In the genomic region with DNA sequence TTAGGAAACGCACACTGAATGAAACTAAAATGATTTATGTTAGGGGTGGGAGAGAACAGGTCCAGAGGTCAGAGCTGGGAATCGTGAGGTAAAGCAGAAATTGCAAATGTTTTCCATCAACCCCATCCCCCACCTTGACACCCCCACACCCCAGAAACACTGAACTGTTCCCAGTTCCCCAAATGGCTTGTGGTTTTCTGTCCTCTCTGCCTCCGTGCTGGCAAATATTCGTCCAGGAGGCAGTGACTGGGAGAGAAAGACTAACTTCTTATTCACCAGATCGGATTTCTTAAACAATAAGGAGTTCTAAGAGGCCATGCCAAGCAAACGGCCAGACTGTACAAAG, we compare ENCODE assay signal across 1 cellular context.
A peak's percentile ranks its signal among the peaks of the same experiment; 100 is the strongest.
TF ChIP-seq lines count a peak whose summit lies in the region.

No MANE protein-coding gene starts in this region.

TF ChIP-seq in K562, 482 proteins besides CTCF, POLR2A, EP300 and RAD21:
- TF ChIP-seq ZNF318 (IDR thresholded peaks at IDR 0.05; ENCODE audit: borderline replicate concordance in 1 of 2, low read depth in 1 of 2) (no peak), ZNF354B (CRISPR knock-in tag; IDR thresholded peaks at IDR 0.05) (no peak), MTA3 (IDR thresholded peaks at IDR 0.05; ENCODE audit: borderline replicate concordance) (0 out of 2 replicates have a peak, but pooled peaks have one; percentile 16), TFAM (CRISPR knock-in tag; conservative IDR thresholded peaks at IDR 0.05) (no peak), CEBPG (CRISPR knock-in tag; IDR thresholded peaks at IDR 0.05) (no peak), CEBPG (tag; conservative IDR thresholded peaks at IDR 0.05 in 1 of 2, IDR thresholded peaks at IDR 0.05 in 1 of 2) (peak in 1 of 2 experiments; percentile 44; a peak in 1 of 4 replicates), HMGXB4 (CRISPR knock-in tag; IDR thresholded peaks at IDR 0.05) (no peak), SMAD1 (IDR thresholded peaks at IDR 0.05; ENCODE audit: low read depth, low read length, partially characterized antibody) (no peak), PRPF4 (IDR thresholded peaks at IDR 0.05; ENCODE audit: insufficient read depth, low read depth, low read length, poor library complexity, severe bottlenecking) (no peak), BRF1 (IDR thresholded peaks at IDR 0.05; ENCODE audit: borderline replicate concordance, extremely low read depth, insufficient read length) (no peak), CBX3 (IDR thresholded peaks at IDR 0.05; ENCODE audit: borderline replicate concordance in 1 of 2, low read length in 2 of 2) (no peak)
